Comparison of ENCODE assay signal across 8 cellular contexts in the genomic region with DNA sequence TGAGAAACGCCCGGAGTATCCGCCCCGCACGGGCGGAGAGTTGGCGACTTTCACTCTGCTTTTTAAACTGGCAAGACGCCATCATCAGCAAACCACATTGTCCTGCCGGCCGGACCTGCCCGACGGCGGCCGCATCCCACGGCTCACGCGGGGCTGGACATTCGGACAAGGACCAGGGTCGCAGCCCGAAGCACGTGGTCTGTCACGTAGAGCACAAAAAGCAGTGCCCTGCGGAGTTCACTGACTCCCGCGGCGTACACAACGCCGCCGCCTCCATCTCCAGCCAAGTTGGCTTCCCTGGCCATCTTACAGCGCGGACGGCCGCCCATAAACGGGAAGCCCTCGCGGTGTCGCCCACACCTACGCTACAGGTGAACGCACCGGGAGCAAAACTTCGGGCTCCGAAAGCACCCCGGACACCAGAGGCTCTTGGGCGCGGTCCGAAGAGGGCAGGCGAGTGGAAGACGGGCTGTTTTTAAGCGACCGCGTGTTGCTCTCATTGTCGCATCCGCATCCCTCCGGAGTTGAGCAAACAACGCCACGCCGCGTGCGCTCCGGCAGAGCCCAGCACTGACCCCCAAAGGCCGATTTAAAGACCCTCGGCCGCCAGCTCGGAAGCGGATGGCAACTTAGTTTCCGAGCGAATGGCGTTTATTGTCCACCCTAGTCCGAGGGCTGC. TPM values are rescaled to one million over a fixed set of nuclear protein-coding genes. Genes with fewer than 3 reads are reported as not detected.
DNase-seq lines count a peak whose midpoint lies in the region; ATAC-seq and TF ChIP-seq lines count a peak whose summit lies in the region.

No MANE protein-coding gene starts in this region.

- H3K27me3 ChIP-seq in gastroesophageal sphincter = no peaks in the 10 kb centered on the region
- no peaks in the 10 kb centered on the region for H3K27me3 ChIP-seq in thyroid gland

- TF ChIP-seq EP300 in gastroesophageal sphincter (IDR thresholded peaks at IDR 0.05) = no peak

- intact Hi-C loops in thyroid gland (cut with DNase I) = no loop called here

- 0% methylated on average over 13 of the region's 69 CpGs; no CpG with 5 or more reads in 1 of the 2 donors for WGBS in gastroesophageal sphincter (ENCODE audit: low coverage in 1 of 2), 2 donors
- 0% methylated on average over 23 to 29 of the region's 69 CpGs for WGBS in thyroid gland, 2 donors

- TF ChIP-seq CTCF in GM12875 (IDR thresholded peaks at IDR 0.05; ENCODE audit: borderline replicate concordance, insufficient read depth, low read depth, low read length) (no peak), gastroesophageal sphincter (IDR thresholded peaks at IDR 0.05) (peak in 2 of 4 experiments; percentile 5 to 15), omental fat pad (IDR thresholded peaks at IDR 0.05) (no peak), thyroid gland (IDR thresholded peaks at IDR 0.05) (no peak)

- no peaks in the 10 kb centered on the region for H3K9me3 ChIP-seq in gastroesophageal sphincter
- H3K9me3 ChIP-seq in thyroid gland = no peaks in the 10 kb centered on the region

- H3K27ac ChIP-seq in gastroesophageal sphincter (peak overlapping the region; percentile 81 to 93 (median 90)), thyroid gland (peak overlapping the region; percentile 68 to 91 (median 88))

- H3K36me3 ChIP-seq in gastroesophageal sphincter (no peaks in the 10 kb centered on the region), thyroid gland (no peaks in the 10 kb centered on the region)

- H3K4me1 ChIP-seq in gastroesophageal sphincter (peaks cover 0 to 42% (median 0%) of the 10 kb centered on the region in 3 donors), thyroid gland (peaks cover 5 to 7% of the 10 kb centered on the region in 2 donors)

- DNase-seq in RKO (ENCODE audit: low spot score) (peak; percentile 61), activated gamma-delta T cell treated with Interleukin-2 at 50 U/mL for 16 hours (peak; percentile 34), omental fat pad (ENCODE audit: low spot score) (peak; percentile 23), thyroid gland (peak; percentile 54 to 56), inferior parietal cortex (ENCODE audit: extremely low spot score) (no peak)

- peak overlapping the region; percentile 94 for H3K4me3 ChIP-seq in GM12875 (ENCODE audit: low read depth, low read length)
- peak overlapping the region; percentile 87 to 89 for H3K4me3 ChIP-seq in gastroesophageal sphincter
- peak overlapping the region; percentile 74 to 82 (median 76) for H3K4me3 ChIP-seq in thyroid gland (replicated peaks in 1 of 3)

- TF ChIP-seq POLR2A in gastroesophageal sphincter (IDR thresholded peaks at IDR 0.05) (peak; percentile 14 to 26), thyroid gland (IDR thresholded peaks at IDR 0.05) (no peak)

- peak; percentile 9 for ATAC-seq in HG03342 (IDR thresholded peaks at IDR 0.05; ENCODE audit: unreplicated experiment)
- peak; percentile 18 for ATAC-seq in gastroesophageal sphincter
- ATAC-seq in omental fat pad (ENCODE audit: low FRiP score) = peak; percentile 13

RNA-seq across cellular contexts. Expression of gene SINHCAF, which starts 1.0 kb away (rescaled TPM):
- total RNA-seq in gastroesophageal sphincter (10 to 100 TPM; 21.7 to 67.8 (median 25.8) TPM), omental fat pad (10 to 100 TPM; 15.8 to 62.7 (median 25.6) TPM), thyroid gland (100 to 1,000 TPM in 1 of 4 donors, 10 to 100 TPM in 3; 24.0 to 111 (median 55.2) TPM)

Comparison
In these comparisons a context has a peak if more than half of its experiments do, and no peak if none do; other contexts are left out.
1. POLR2A ChIP-seq: peak in gastroesophageal sphincter (2 of 2); none in thyroid gland (0 of 2).
2. Peak in every context shown above with its lines, with median percentiles within 50 percentile points of each other: H3K4me3 ChIP-seq and ATAC-seq.